ENCODE assay signal across 13 cellular contexts in the genomic region with DNA sequence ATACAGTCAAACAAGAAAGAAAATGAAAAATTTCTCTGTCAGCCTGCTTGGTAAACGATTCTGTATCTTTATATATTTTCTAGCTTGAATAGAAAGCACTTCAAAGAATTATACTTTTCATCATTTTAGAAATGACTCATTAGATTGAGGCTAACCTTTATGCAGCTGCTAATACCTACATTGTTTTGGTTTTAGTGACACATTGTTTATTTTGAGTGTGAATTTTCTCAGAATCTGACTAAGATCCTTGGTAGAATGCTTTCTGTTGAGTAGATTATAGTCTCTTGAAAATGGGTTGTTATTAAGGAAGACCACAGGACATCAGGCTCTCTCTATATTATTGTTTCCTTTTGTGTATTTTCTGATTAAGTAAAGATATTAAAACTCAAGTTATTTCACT. TPM values are rescaled to one million over a fixed set of nuclear protein-coding genes. Genes with fewer than 3 reads are reported as not detected.
DNase-seq lines count a peak whose midpoint lies in the region; ATAC-seq, FAIRE-seq and TF ChIP-seq lines count a peak whose summit lies in the region.
"Had no signal": no experiment of that assay in that cellular context is flagged by ENCODE, and none has a peak within 500 bp of the region (broad histone marks: within the 10 kb centered on the region; RNA-seq: fewer than 3 reads in every experiment).

Gene PMCH, minus strand, starts transcription at position 45 of the 400 bp plus-strand sequence. CDS start 63 bp downstream, outside the sequence.

- ATAC-seq in A549 (no peak), GM19043 (IDR thresholded peaks at IDR 0.05; ENCODE audit: low read depth, unreplicated experiment) (peak; percentile 81), HG03060 (IDR thresholded peaks at IDR 0.05; ENCODE audit: low read depth, unreplicated experiment) (peak; percentile 74)
- ATAC-seq: HCT116 had no signal

- peak; percentile 43 for FAIRE-seq in A549 (lab: Jason Lieb, UNC)
- FAIRE-seq: endometrium had no signal

- TF ChIP-seq EP300 in A549 (IDR thresholded peaks at IDR 0.05) = no peak

- no peak for TF ChIP-seq CTCF in A549 (IDR thresholded peaks at IDR 0.05)

- no peak within 1 kb of the TSS for H3K4me3 ChIP-seq in A549

- H3K4me2 ChIP-seq in A549 = no peak within 1 kb of the TSS

- TF ChIP-seq RAD21 in A549 (conservative IDR thresholded peaks at IDR 0.05 in 1 of 2, IDR thresholded peaks at IDR 0.05 in 1 of 2) = no peak

- DNase-seq in A549 (ENCODE audit: low read depth in 1 of 2, low spot score in 1 of 2) = no peak
- peak; percentile 45 for DNase-seq in amniotic epithelial cell (ENCODE audit: low read depth)
- DNase-seq in iPS-NIHi7 (ENCODE audit: extremely low spot score) = no peak
- no peak for DNase-seq in NCI-H1930 (lab: John Stamatoyannopoulos, UW)
- no peak for DNase-seq in superior temporal gyrus (ENCODE audit: extremely low spot score)
- DNase-seq in activated CD4-positive, CD25-positive, alpha-beta regulatory T cell (lab: John Stamatoyannopoulos, UW) = no peak
- DNase-seq: naive B cell, NCI-H524 had no signal

- H3K4me1 ChIP-seq in A549 = 0 out of 3 replicates have a peak, but pooled peaks cover 5% of the 10 kb centered on the region

- H3K27ac ChIP-seq in A549 = no peak within 1 kb of the TSS

- no peaks in the 10 kb centered on the region for H3K9me3 ChIP-seq in A549

- POLR2A ChIA-PET in A549 (lab: Yijun Ruan, JAX) = no interaction called here

- CTCF ChIA-PET in A549 (lab: Yijun Ruan, JAX) = no interaction called here

- WGBS in A549 (ENCODE audit: missing lambda C conversion rate) = 13% methylated on average over 1 of the region's 1 CpG

- TF ChIP-seq POLR2A in A549 (IDR thresholded peaks at IDR 0.05; ENCODE audit: low read length) = no peak

TF ChIP-seq in A549, 52 proteins besides CTCF, POLR2A, EP300 and RAD21:
- TF ChIP-seq HEYL (CRISPR knock-in tag; IDR thresholded peaks at IDR 0.05) (no peak), HOXB5 (CRISPR knock-in tag; IDR thresholded peaks at IDR 0.05) (no peak), TFCP2L1 (CRISPR knock-in tag; IDR thresholded peaks at IDR 0.05) (no peak), NFE2L2 (conservative IDR thresholded peaks at IDR 0.05; ENCODE audit: low read length) (no peak), FOSB (CRISPR knock-in tag; IDR thresholded peaks at IDR 0.05) (no peak), CHD2 (IDR thresholded peaks at IDR 0.05; ENCODE audit: low read length, partially characterized antibody) (no peak), RNF2 (IDR thresholded peaks at IDR 0.05; ENCODE audit: borderline replicate concordance, low read depth) (no peak), HDAC2 (IDR thresholded peaks at IDR 0.05) (no peak), JUN (IDR thresholded peaks at IDR 0.05) (no peak), MAFK (IDR thresholded peaks at IDR 0.05; ENCODE audit: partially characterized antibody) (no peak), MAZ (IDR thresholded peaks at IDR 0.05; ENCODE audit: borderline replicate concordance, low read depth, low read length) (no peak), ESRRA (IDR thresholded peaks at IDR 0.05; ENCODE audit: borderline replicate concordance, low read length) (no peak), ZSCAN20 (CRISPR knock-in tag; IDR thresholded peaks at IDR 0.05) (no peak), RFX5 (IDR thresholded peaks at IDR 0.05) (no peak)
- TF ChIP-seq, protein P1, sequence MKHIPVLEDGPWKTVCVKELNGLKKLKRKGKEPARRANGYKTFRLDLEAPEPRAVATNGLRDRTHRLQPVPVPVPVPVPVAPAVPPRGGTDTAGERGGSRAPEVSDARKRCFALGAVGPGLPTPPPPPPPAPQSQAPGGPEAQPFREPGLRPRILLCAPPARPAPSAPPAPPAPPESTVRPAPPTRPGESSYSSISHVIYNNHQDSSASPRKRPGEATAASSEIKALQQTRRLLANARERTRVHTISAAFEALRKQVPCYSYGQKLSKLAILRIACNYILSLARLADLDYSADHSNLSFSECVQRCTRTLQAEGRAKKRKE (CRISPR knock-in tag; IDR thresholded peaks at IDR 0.05; ENCODE audit: low read depth) = no peak
- TF ChIP-seq, protein P2, sequence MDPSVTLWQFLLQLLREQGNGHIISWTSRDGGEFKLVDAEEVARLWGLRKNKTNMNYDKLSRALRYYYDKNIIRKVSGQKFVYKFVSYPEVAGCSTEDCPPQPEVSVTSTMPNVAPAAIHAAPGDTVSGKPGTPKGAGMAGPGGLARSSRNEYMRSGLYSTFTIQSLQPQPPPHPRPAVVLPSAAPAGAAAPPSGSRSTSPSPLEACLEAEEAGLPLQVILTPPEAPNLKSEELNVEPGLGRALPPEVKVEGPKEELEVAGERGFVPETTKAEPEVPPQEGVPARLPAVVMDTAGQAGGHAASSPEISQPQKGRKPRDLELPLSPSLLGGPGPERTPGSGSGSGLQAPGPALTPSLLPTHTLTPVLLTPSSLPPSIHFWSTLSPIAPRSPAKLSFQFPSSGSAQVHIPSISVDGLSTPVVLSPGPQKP (IDR thresholded peaks at IDR 0.05; ENCODE audit: low read depth, low read length) = no peak

RNA-seq across cellular contexts. Expression of gene PMCH, which starts in this region (rescaled TPM):
- not detected in 2 replicates for polyA plus RNA-seq in A549 (2011; rRNA removed)
- not detected in 2 replicates for polyA plus RNA-seq in A549 (2012; cell fraction: cytosol; rRNA removed)
- not detected in 2 replicates for polyA plus RNA-seq in A549 (2012; cell fraction: nucleus; rRNA removed)
- not detected in 3 replicates for polyA plus RNA-seq in A549 (2017; fragmentation: RNase III; extraction: RNeasy Plus Mini Kit Qiagen cat#74134 plus additional on column Dnase treatment)
- polyA minus RNA-seq in A549 (2011; rRNA and poly(A)+ RNA removed) = not detected in 2 replicates
- polyA plus RNA-seq: BJ had no signal

Comparison
In these comparisons a context has a peak if more than half of its experiments do, and no peak if none do; other contexts are left out.
1. ATAC-seq: peak in GM19043 (single experiment) and HG03060 (single experiment); none in A549 (0 of 2).